25 cellular contexts compared by ENCODE assay signal in the genomic region with DNA sequence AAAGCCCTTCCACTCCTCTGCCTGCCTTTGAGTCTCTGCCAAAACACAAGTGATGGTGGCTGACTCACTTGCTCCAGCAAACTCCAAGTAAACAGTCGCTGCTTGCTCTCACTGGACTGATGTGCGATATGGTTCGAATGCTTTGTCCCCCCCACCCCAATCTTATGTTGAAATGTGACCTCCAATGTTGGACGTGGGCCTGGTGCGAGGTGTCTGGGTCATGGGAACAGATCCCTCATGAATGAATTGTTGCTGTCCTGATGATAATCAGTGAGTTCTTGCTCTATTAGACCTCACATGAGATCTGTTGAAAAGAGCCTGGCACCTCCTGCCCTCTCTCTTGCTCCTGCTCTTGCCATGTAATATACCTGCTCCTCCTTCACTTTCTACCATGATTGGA.
DNase-seq lines count a peak whose midpoint lies in the region; ATAC-seq, FAIRE-seq and TF ChIP-seq lines count a peak whose summit lies in the region.
"Had no signal": no experiment of that assay in that cellular context is flagged by ENCODE, and none has a peak within 500 bp of the region (broad histone marks: within the 10 kb centered on the region; RNA-seq: fewer than 3 reads in every experiment).

No MANE protein-coding gene starts in this region.

- intact Hi-C loops in Right ventricle myocardium inferior (cut with DNase I) = no loop called here
- intact Hi-C loops in cardiac septum (cut with DNase I) = no loop called here
- intact Hi-C loops in esophagus muscularis mucosa (cut with DNase I) = no loop called here
- intact Hi-C loops in vagina (cut with DNase I) = no loop called here

- TF ChIP-seq POLR2A in esophagus muscularis mucosa (IDR thresholded peaks at IDR 0.05; ENCODE audit: low read depth) (no peak), H54 (IDR thresholded peaks at IDR 0.05; ENCODE audit: low read depth, low read length) (no peak), vagina (IDR thresholded peaks at IDR 0.05) (no peak)

- FAIRE-seq in H54 (lab: Jason Lieb, UNC) (no peak), frontal cortex (lab: Jason Lieb, UNC) (no peak)
- FAIRE-seq: K562 had no signal

- no peak overlapping the region for H3K4me3 ChIP-seq in esophagus muscularis mucosa
- no peak overlapping the region for H3K4me3 ChIP-seq in vagina
- H3K4me3 ChIP-seq: BLaER1, K562, Peyer's patch, SK-N-MC, smooth muscle cell had no signal

- TF ChIP-seq EP300 in esophagus muscularis mucosa (IDR thresholded peaks at IDR 0.05) = no peak

- H3K9me3 ChIP-seq in esophagus muscularis mucosa (no peaks in the 10 kb centered on the region), vagina (no peaks in the 10 kb centered on the region)
- H3K9me3 ChIP-seq: BLaER1, Peyer's patch had no signal

- no peaks in the 10 kb centered on the region for H3K27me3 ChIP-seq in esophagus muscularis mucosa
- no peaks in the 10 kb centered on the region for H3K27me3 ChIP-seq in vagina
- H3K27me3 ChIP-seq: BLaER1, Peyer's patch had no signal

- H3K4me1 ChIP-seq in esophagus muscularis mucosa = no peaks in the 10 kb centered on the region
- H3K4me1 ChIP-seq in vagina = no peaks in the 10 kb centered on the region
- H3K4me1 ChIP-seq: Caco-2, Peyer's patch had no signal

- TF ChIP-seq CTCF in esophagus muscularis mucosa (IDR thresholded peaks at IDR 0.05) (no peak), vagina (IDR thresholded peaks at IDR 0.05) (no peak)

- ATAC-seq in Right ventricle myocardium inferior = peak; percentile 73
- ATAC-seq: activated CD4-positive, alpha-beta T cell treated with anti-CD3 and anti-CD28 coated beads for 36 hours; K562 had no signal

- no peak for DNase-seq in Right ventricle myocardium inferior (ENCODE audit: missing footprints)
- DNase-seq in cardiac septum (ENCODE audit: low spot score) = no peak
- peak; percentile 19 for DNase-seq in RPMI7951 (ENCODE audit: low read depth)
- DNase-seq in esophagus muscularis mucosa (ENCODE audit: extremely low spot score) = peak; percentile 77
- peak; percentile 7 for DNase-seq in stromal cell of bone marrow (ENCODE audit: low read depth)
- no peak for DNase-seq in H54 (ENCODE audit: insufficient read length, low spot score)
- DNase-seq in vagina (ENCODE audit: extremely low spot score in 2 of 2) = no peak
- no peak for DNase-seq in frontal cortex (ENCODE audit: low spot score in 2 of 2)
- DNase-seq: activated CD4-positive, alpha-beta T cell treated with anti-CD3 and anti-CD28 coated beads for 36 hours; activated CD8-positive, alpha-beta memory T cell treated with anti-CD3 and anti-CD28 coated beads for 24 hours; activated gamma-delta T cell treated with Interleukin-2 at 50 U/mL for 16 hours; activated T-cell treated with anti-CD3 and anti-CD28 coated beads, Interleukin-2, amount 50 U/mL, for 1 hour; Caco-2; caudate nucleus; dermis blood vessel endothelial cell; glutamatergic neuron; NCI-H146; NCI-H524 treated with DMSO at 0.1 percent for 48 hours; nucleus accumbens; Peyer's patch; stimulated activated CD4-positive, alpha-beta T cell treated with anti-CD3 and anti-CD28 coated beads, Interleukin-2, amount 100 ng/mL, for 24 hours had no signal

- H3K27ac ChIP-seq in esophagus muscularis mucosa (replicated peaks in 1 of 4) (no peak overlapping the region), vagina (no peak overlapping the region)
- H3K27ac ChIP-seq: BLaER1, Peyer's patch, SK-N-MC had no signal

- no peaks in the 10 kb centered on the region for H3K36me3 ChIP-seq in esophagus muscularis mucosa
- H3K36me3 ChIP-seq in vagina = no peaks in the 10 kb centered on the region
- H3K36me3 ChIP-seq: BLaER1, Peyer's patch had no signal

- WGBS in esophagus muscularis mucosa = 74% methylated on average over 5 of the region's 5 CpGs

Comparison
In these comparisons a context has a peak if more than half of its experiments do, and no peak if none do; other contexts are left out.
1. DNase-seq: peak in RPMI7951 (single experiment), esophagus muscularis mucosa (single experiment) and stromal cell of bone marrow (single experiment); none in Right ventricle myocardium inferior (single experiment), cardiac septum (single experiment), H54 (single experiment), vagina (0 of 2) and frontal cortex (0 of 2).